16 cellular contexts compared by ENCODE assay signal in genomic region chr14:55221968-55222367, GRCh38. TPM values are rescaled to one million over a fixed set of nuclear protein-coding genes. Genes with fewer than 3 reads are reported as not detected.
DNase-seq lines count a peak whose midpoint lies in the region; ATAC-seq and TF ChIP-seq lines count a peak whose summit lies in the region.
"Had no signal": no experiment of that assay in that cellular context is flagged by ENCODE, and none has a peak within 500 bp of the region (broad histone marks: within the 10 kb centered on the region; RNA-seq: fewer than 3 reads in every experiment).

No MANE protein-coding gene starts in this region.

- H3K9me3 ChIP-seq in mammary epithelial cell (replicated peaks; ENCODE audit: insufficient read depth, low read length) (peaks cover 1% of the 10 kb centered on the region), breast epithelium (peaks cover 6 to 10% of the 10 kb centered on the region in 2 donors)

- H3K27me3 ChIP-seq in mammary epithelial cell (ENCODE audit: insufficient read depth, low read length) (no peaks in the 10 kb centered on the region), breast epithelium (no peaks in the 10 kb centered on the region)
- H3K27me3 ChIP-seq: BLaER1 had no signal

- DNase-seq in mammary epithelial cell (peak; percentile 60), breast epithelium (ENCODE audit: low spot score in 2 of 2) (no peak), epithelial cell of esophagus (ENCODE audit: low read depth) (peak; percentile 85), kidney glomerular epithelial cell (lab: John Stamatoyannopoulos, UW) (peak; percentile 16), type B pancreatic cell (ENCODE audit: extremely low spot score, unreplicated experiment) (no peak), left cardiac atrium (no peak), iPS-NIHi7 (ENCODE audit: extremely low spot score) (no peak)
- DNase-seq: AML-193; CD8-positive, alpha-beta memory T cell; DND-41; GDM1 had no signal

- no peak for TF ChIP-seq POLR2A in breast epithelium (IDR thresholded peaks at IDR 0.05)

- no peaks in the 10 kb centered on the region for H3K27me3 Mint-ChIP-seq in type B pancreatic cell

- peak overlapping the region; percentile 56 for H3K4me3 Mint-ChIP-seq in type B pancreatic cell
- H3K4me3 Mint-ChIP-seq: CD8-positive, alpha-beta memory T cell had no signal

- CTCF ChIA-PET in mammary epithelial cell (lab: Charles Lee; ENCODE audit: low non-redundant PET) = no interaction called here

- BruUV-seq in mammary epithelial cell (replicated peaks; lab: Mats Ljungman, UMichigan) = no TSS peak

- H3K4me1 ChIP-seq in mammary epithelial cell (ENCODE audit: insufficient read depth, low read length) (peaks cover 30% of the 10 kb centered on the region), breast epithelium (no peaks in the 10 kb centered on the region)
- H3K4me1 ChIP-seq: BLaER1 had no signal

- in situ Hi-C loops in mammary epithelial cell (cut with MboI; ENCODE audit: low sequenced_read_pairs in 2 of 2) = no loop called here

- H3K4me2 ChIP-seq in mammary epithelial cell (ENCODE audit: insufficient read depth, low read depth, low read length) = peak overlapping the region; percentile 18
- H3K4me2 ChIP-seq: BLaER1 had no signal

- no peaks in the 10 kb centered on the region for H3K36me3 ChIP-seq in mammary epithelial cell (ENCODE audit: insufficient read depth, low read length)
- H3K36me3 ChIP-seq in breast epithelium = no peaks in the 10 kb centered on the region
- H3K36me3 ChIP-seq: BLaER1 had no signal

- no peaks in the 10 kb centered on the region for H3K36me3 Mint-ChIP-seq in type B pancreatic cell

- ATAC-seq in left cardiac atrium (no peak), GM18867 (IDR thresholded peaks at IDR 0.05; ENCODE audit: unreplicated experiment) (no peak)
- ATAC-seq: HCT116 had no signal

- H2AFZ ChIP-seq in mammary epithelial cell (ENCODE audit: low read depth, low read length) = no peak overlapping the region

- TF ChIP-seq CTCF in mammary epithelial cell (conservative IDR thresholded peaks at IDR 0.05 in 1 of 2, IDR thresholded peaks at IDR 0.05 in 1 of 2; ENCODE audit: extremely low read depth in 1 of 2, insufficient read depth in 1 of 2, low read depth in 1 of 2, low read length in 2 of 2) (no peak), breast epithelium (IDR thresholded peaks at IDR 0.05) (no peak), epithelial cell of esophagus (IDR thresholded peaks at IDR 0.05; ENCODE audit: insufficient read depth, low read depth, low read length, missing control alignments) (no peak), type B pancreatic cell (conservative IDR thresholded peaks at IDR 0.05) (no peak)

- no peaks in the 10 kb centered on the region for H3K79me2 ChIP-seq in mammary epithelial cell (ENCODE audit: insufficient read depth, low read length)

- intact Hi-C loops in mammary epithelial cell (cut with micrococcal nuclease) = no loop called here
- intact Hi-C loops in breast epithelium (cut with DNase I; ENCODE audit: low total_unique reads) = no loop called here
- intact Hi-C loops in left cardiac atrium (cut with DNase I) = no loop called here

- dilution Hi-C loops in mammary epithelial cell (cut with HindIII; ENCODE audit: low sequenced_read_pairs) = loop anchor here (10.0 kb wide), 1 partner anchor 53 kb away; the partner anchor contains the start of gene FBXO34

- H3K27ac ChIP-seq in mammary epithelial cell (ENCODE audit: insufficient read depth, low read depth, low read length) (no peak overlapping the region), breast epithelium (no peak overlapping the region)
- H3K27ac ChIP-seq: 22Rv1, BLaER1, HL-60 had no signal

- H4K20me1 ChIP-seq in mammary epithelial cell (ENCODE audit: insufficient read depth, low read length) = no peaks in the 10 kb centered on the region
- H4K20me1 ChIP-seq: BLaER1 had no signal

- peaks cover 9% of the 10 kb centered on the region for H3K4me1 Mint-ChIP-seq in type B pancreatic cell (ENCODE audit: unreplicated experiment)
- H3K4me1 Mint-ChIP-seq: CD8-positive, alpha-beta memory T cell had no signal

- H3K4me3 ChIP-seq in mammary epithelial cell (replicated peaks in 1 of 3; ENCODE audit: insufficient read depth in 1 of 3, low read depth in 2 of 3, low read length in 3 of 3) (no peak overlapping the region), breast epithelium (no peak overlapping the region), epithelial cell of esophagus (ENCODE audit: low read length) (no peak overlapping the region)
- H3K4me3 ChIP-seq: BLaER1 had no signal

- peaks cover 6% of the 10 kb centered on the region for H3K9me3 Mint-ChIP-seq in type B pancreatic cell

- peak overlapping the region; percentile 84 for H3K27ac Mint-ChIP-seq in type B pancreatic cell
- H3K27ac Mint-ChIP-seq: CD8-positive, alpha-beta memory T cell had no signal

- H3K9ac ChIP-seq in mammary epithelial cell (ENCODE audit: insufficient read depth, low read length) = no peak overlapping the region
- H3K9ac ChIP-seq: BLaER1 had no signal

RNA-seq across cellular contexts. Expression of gene DLGAP5, which starts 30.6 kb away (rescaled TPM):
- 10 to 100 TPM in 1 of 2 donors, under 1 TPM in 1; 0.50 to 33.9 TPM for total RNA-seq in mammary epithelial cell
- polyA plus RNA-seq in mammary epithelial cell = 18.1 TPM
- polyA minus RNA-seq in mammary epithelial cell = 3.8 TPM
- total RNA-seq in breast epithelium = 1 to 10 TPM in 1 of 3 donors, under 1 TPM in 2; under 0.01 to 1.8 (median 0.15) TPM
- total RNA-seq in type B pancreatic cell (ENCODE audit: low replicate concordance) = 18.8 and 58.8 TPM in 2 replicates
- total RNA-seq in left cardiac atrium = under 1 TPM; 0.29 to 0.80 TPM

RNA-seq across cellular contexts. Expression of gene FBXO34, which starts 49.3 kb away (rescaled TPM):
- total RNA-seq in mammary epithelial cell (10 to 100 TPM; 16.1 to 30.8 TPM), breast epithelium (10 to 100 TPM; 31.8 to 56.5 (median 34.7) TPM), type B pancreatic cell (ENCODE audit: low replicate concordance) (25.2 and 37.2 TPM in 2 replicates), left cardiac atrium (10 to 100 TPM; 18.8 to 23.8 TPM)
- polyA plus RNA-seq in mammary epithelial cell = 12.2 TPM
- polyA minus RNA-seq in mammary epithelial cell = 29.4 TPM

Comparison
In these comparisons a context has a peak if more than half of its experiments do, and no peak if none do; other contexts are left out.
1. DNase-seq: peak in mammary epithelial cell (single experiment), epithelial cell of esophagus (single experiment) and kidney glomerular epithelial cell (single experiment); none in breast epithelium (0 of 2), type B pancreatic cell (single experiment), left cardiac atrium (single experiment) and iPS-NIHi7 (single experiment).